Comparison of ENCODE assay signal across 8 cellular contexts in genomic region chr1:226082959-226083302, GRCh38. TPM values are rescaled to one million over a fixed set of nuclear protein-coding genes. Genes with fewer than 3 reads are reported as not detected.
A peak's percentile ranks its signal among the peaks of the same experiment; 100 is the strongest.
DNase-seq lines count a peak whose midpoint lies in the region; ATAC-seq and TF ChIP-seq lines count a peak whose summit lies in the region.

No MANE protein-coding gene starts in this region.

- H3K4me1 Mint-ChIP-seq in activated CD8-positive, alpha-beta memory T cell treated with anti-CD3 and anti-CD28 coated beads, Interleukin-2, amount 10 ng/mL, durations not matched to agents 7 days and 5 days, result peaks cover 9% of the 10 kb centered on the region

- CTCF ChIA-PET in activated CD8-positive, alpha-beta memory T cell treated with anti-CD3 and anti-CD28 coated beads, Interleukin-2, amount 10 ng/mL, durations not matched to agents 7 days and 5 days (lab: Charles Lee), result interaction anchor here (0.5 to 2.5 kb wide), 21 partner anchors 9 to 325 kb away, joined by 3 to 18 read pairs (median 4); partner anchors contain the start of genes H3-3A, LIN9 and PARP1
- CTCF ChIA-PET in OCI-LY7 (lab: Charles Lee; ENCODE audit: unreplicated experiment), result interaction anchor here (0.6 kb wide), 1 partner anchor 18 kb away, joined by 3 read pairs; no protein-coding TSS in a partner anchor

- no peaks in the 10 kb centered on the region for H3K36me3 ChIP-seq in OCI-LY7 (ENCODE audit: insufficient read depth, low read length)

- H2AFZ ChIP-seq in OCI-LY7 (ENCODE audit: low read length), result peak overlapping the region; percentile 64

- no peak for TF ChIP-seq CTCF in OCI-LY7 (conservative IDR thresholded peaks at IDR 0.05; ENCODE audit: low read length)

- BruUV-seq in OCI-LY7 (replicated peaks; lab: Mats Ljungman, UMichigan), result no TSS peak

- peak overlapping the region; percentile 49 for H3K27ac ChIP-seq in OCI-LY7 (ENCODE audit: low read depth, low read length, poor library complexity, severe bottlenecking)
- H3K27ac ChIP-seq in temporal lobe (ENCODE audit: low read depth, low read length), result peak overlapping the region; percentile 27

- no peaks in the 10 kb centered on the region for H3K36me3 Mint-ChIP-seq in activated CD8-positive, alpha-beta memory T cell treated with anti-CD3 and anti-CD28 coated beads, Interleukin-2, amount 10 ng/mL, durations not matched to agents 7 days and 5 days

- peak overlapping the region; percentile 70 for H3K4me3 ChIP-seq in OCI-LY7 (ENCODE audit: low read depth, low read length, poor library complexity, severe bottlenecking)

- H3K4me2 ChIP-seq in OCI-LY7 (ENCODE audit: low read length), result peak overlapping the region; percentile 80

- DNase-seq in activated CD8-positive, alpha-beta memory T cell treated with anti-CD3 and anti-CD28 coated beads, Interleukin-2, amount 10 ng/mL, durations not matched to agents 7 days and 5 days, result no peak
- no peak for DNase-seq in activated CD8-positive, alpha-beta memory T cell treated with anti-CD3 and anti-CD28 coated beads for 24 hours
- DNase-seq in OCI-LY7 (ENCODE audit: low spot score) (peak; percentile 30), cerebellum (ENCODE audit: low spot score) (peak; percentile 85), left lobe of liver (ENCODE audit: low spot score) (peak; percentile 62), NCI-H128 (lab: John Stamatoyannopoulos, UW; ENCODE audit: unreplicated experiment) (no peak)

- H3K9me3 Mint-ChIP-seq in activated CD8-positive, alpha-beta memory T cell treated with anti-CD3 and anti-CD28 coated beads, Interleukin-2, amount 10 ng/mL, durations not matched to agents 7 days and 5 days (ENCODE audit: low read depth), result no peaks in the 10 kb centered on the region

- H3K27ac Mint-ChIP-seq in activated CD8-positive, alpha-beta memory T cell treated with anti-CD3 and anti-CD28 coated beads, Interleukin-2, amount 10 ng/mL, durations not matched to agents 7 days and 5 days, result no peak overlapping the region

- peak overlapping the region; percentile 75 for H3K4me3 Mint-ChIP-seq in activated CD8-positive, alpha-beta memory T cell treated with anti-CD3 and anti-CD28 coated beads, Interleukin-2, amount 10 ng/mL, durations not matched to agents 7 days and 5 days

- peak; percentile 48 for ATAC-seq in activated CD8-positive, alpha-beta memory T cell treated with anti-CD3 and anti-CD28 coated beads, Interleukin-2, amount 10 ng/mL, durations not matched to agents 7 days and 5 days
- ATAC-seq in HG02798 (IDR thresholded peaks at IDR 0.05; ENCODE audit: poor library complexity, unreplicated experiment), result peak; percentile 25
- ATAC-seq in left lobe of liver, result peak; percentile 63

- POLR2A ChIA-PET in OCI-LY7 (lab: Charles Lee), result interaction anchor here (0.6 to 2.5 kb wide), 15 partner anchors 8 to 279 kb away, joined by 3 to 12 read pairs (median 4); no protein-coding TSS in a partner anchor

- H4K20me1 ChIP-seq in OCI-LY7 (ENCODE audit: insufficient read depth, low read length), result no peaks in the 10 kb centered on the region

- H3K79me2 ChIP-seq in OCI-LY7 (ENCODE audit: insufficient read depth, low read depth, low read length), result no peaks in the 10 kb centered on the region

- H3K9me3 ChIP-seq in OCI-LY7 (ENCODE audit: low read length), result no peaks in the 10 kb centered on the region

- peaks cover 10% of the 10 kb centered on the region for H3K27me3 Mint-ChIP-seq in activated CD8-positive, alpha-beta memory T cell treated with anti-CD3 and anti-CD28 coated beads, Interleukin-2, amount 10 ng/mL, durations not matched to agents 7 days and 5 days

- H3K4me1 ChIP-seq in OCI-LY7 (ENCODE audit: insufficient read depth, low read length, poor library complexity, severe bottlenecking), result peaks cover 33% of the 10 kb centered on the region

- no peaks in the 10 kb centered on the region for H3K9me2 ChIP-seq in OCI-LY7 (ENCODE audit: insufficient read depth, low read length)

- intact Hi-C loops in OCI-LY7 (cut with micrococcal nuclease; ENCODE audit: unreplicated experiment), result loop anchor here (1.0 to 5.0 kb wide), 3 partner anchors 18 to 39 kb away; no protein-coding TSS in a partner anchor

RNA-seq across cellular contexts. Expression of gene H3-3A, which starts 20.4 kb away (rescaled TPM):
- total RNA-seq in activated CD8-positive, alpha-beta memory T cell treated with anti-CD3 and anti-CD28 coated beads, Interleukin-2, amount 10 ng/mL, durations not matched to agents 7 days and 5 days, result 100 to 1,000 TPM; 384 to 451 TPM
- total RNA-seq in OCI-LY7 (2014; rRNA removed; shearing (Covaris generic)), result 365 and 416 TPM in 2 replicates
- total RNA-seq in OCI-LY7 (2022) (661 and 742 TPM in 2 replicates), cerebellum (334 TPM), left lobe of liver (129 TPM), temporal lobe (292 TPM)

Comparison
In these comparisons a context has a peak if more than half of its experiments do, and no peak if none do; other contexts are left out.
1. DNase-seq: peak in OCI-LY7 (single experiment), cerebellum (single experiment) and left lobe of liver (single experiment); none in activated CD8-positive, alpha-beta memory T cell treated with anti-CD3 and anti-CD28 coated beads, Interleukin-2, amount 10 ng/mL, durations not matched to agents 7 days and 5 days (single experiment), activated CD8-positive, alpha-beta memory T cell treated with anti-CD3 and anti-CD28 coated beads for 24 hours (single experiment) and NCI-H128 (single experiment).
2. Peak in every context shown above with its lines, with median percentiles within 50 percentile points of each other: ATAC-seq.